ENCODE assay signal across 8 cellular contexts in the genomic region with DNA sequence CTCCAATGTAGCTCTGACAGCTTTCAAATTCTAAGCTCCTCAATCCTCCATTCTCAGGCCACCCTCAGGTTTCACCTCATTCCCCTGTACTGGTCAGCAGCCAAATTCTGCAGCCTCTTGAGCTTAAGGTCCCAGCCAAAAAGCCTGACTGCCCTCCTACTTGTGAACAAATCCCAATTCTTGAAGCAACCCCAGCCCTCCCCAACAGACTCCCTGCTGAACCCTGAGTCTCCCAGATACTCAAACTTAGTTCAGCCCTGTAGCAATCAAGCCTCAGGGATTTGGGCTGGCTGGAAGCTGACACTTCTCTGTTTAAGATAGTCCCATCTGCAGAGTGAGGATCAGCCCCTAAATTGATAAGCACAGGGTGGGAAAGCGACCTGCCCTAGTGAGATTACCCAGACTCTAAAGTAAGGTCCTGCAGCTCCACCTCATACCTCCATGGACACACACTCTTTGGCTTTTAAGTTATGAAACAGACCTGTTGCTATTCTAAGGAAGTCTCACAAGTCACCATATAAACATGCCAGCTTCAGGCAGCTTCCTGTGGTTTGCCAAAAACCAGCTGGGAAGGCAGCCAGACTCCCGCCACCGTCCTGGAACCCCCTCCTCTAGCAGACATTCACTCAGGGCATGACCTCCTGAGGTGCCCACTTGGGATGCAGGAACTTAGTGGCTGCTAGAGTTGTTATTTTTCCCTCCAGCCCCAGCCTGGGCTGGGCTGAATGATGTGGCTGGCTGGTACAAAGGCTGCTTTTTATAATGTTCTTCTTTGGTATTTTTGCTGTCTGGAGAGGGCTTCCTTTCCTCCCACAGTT.
DNase-seq lines count a peak whose midpoint lies in the region; ATAC-seq and TF ChIP-seq lines count a peak whose summit lies in the region.

No MANE protein-coding gene starts in this region.

- H3K9me3 ChIP-seq in BLaER1 (no peaks in the 10 kb centered on the region), SJCRH30 (replicated peaks) (no peaks in the 10 kb centered on the region), esophagus squamous epithelium (no peaks in the 10 kb centered on the region), osteoblast (ENCODE audit: low read depth, low read length) (no peaks in the 10 kb centered on the region)

- WGBS in esophagus squamous epithelium, 2 donors = 0 to 5% methylated on average over 2 to 3 of the region's 3 CpGs

- H3K4me3 ChIP-seq in BLaER1 = no peak overlapping the region
- peak overlapping the region; percentile 3; the same call in 1 of the 2 replicates for H3K4me3 ChIP-seq in SJCRH30
- no peak overlapping the region for H3K4me3 ChIP-seq in esophagus squamous epithelium
- H3K4me3 ChIP-seq in osteoblast (ENCODE audit: insufficient read depth, low read length) = peak overlapping the region; percentile 21

- H3K9ac ChIP-seq in BLaER1 = peak overlapping the region; percentile 32; the same call in 1 of the 2 replicates

- ATAC-seq in GM21423 (IDR thresholded peaks at IDR 0.05; ENCODE audit: unreplicated experiment) (peak; percentile 51), HG02623 (IDR thresholded peaks at IDR 0.05; ENCODE audit: unreplicated experiment) (no peak)

- intact Hi-C loops in esophagus squamous epithelium (cut with DNase I) = no loop called here

- H4K20me1 ChIP-seq in BLaER1 (no peaks in the 10 kb centered on the region), osteoblast (ENCODE audit: insufficient read depth, low read length) (no peaks in the 10 kb centered on the region)

- no peaks in the 10 kb centered on the region for H3K27me3 ChIP-seq in BLaER1
- H3K27me3 ChIP-seq in SJCRH30 = no peaks in the 10 kb centered on the region
- H3K27me3 ChIP-seq in esophagus squamous epithelium = no peaks in the 10 kb centered on the region
- H3K27me3 ChIP-seq in osteoblast (ENCODE audit: insufficient read depth, low read length) = no peaks in the 10 kb centered on the region

- H3K27ac ChIP-seq in BLaER1 (peak overlapping the region; percentile 5; the same call in 1 of the 2 replicates), SJCRH30 (peak overlapping the region; percentile 89), esophagus squamous epithelium (peak overlapping the region; percentile 1 to 74 (median 58)), osteoblast (ENCODE audit: low read depth, low read length) (peak overlapping the region; percentile 80)

- peaks cover 17% of the 10 kb centered on the region for H3K4me1 ChIP-seq in BLaER1
- H3K4me1 ChIP-seq in SJCRH30 = peaks cover 30% of the 10 kb centered on the region
- H3K4me1 ChIP-seq in esophagus squamous epithelium = peaks cover 15 to 37% (median 28%) of the 10 kb centered on the region in 3 donors
- H3K4me1 ChIP-seq in osteoblast (ENCODE audit: insufficient read depth, low read length) = peaks cover 33% of the 10 kb centered on the region

- no peaks in the 10 kb centered on the region for H3K79me2 ChIP-seq in osteoblast (ENCODE audit: insufficient read depth, low read length)

- peak overlapping the region; percentile 20 for H2AFZ ChIP-seq in osteoblast (ENCODE audit: low read length)

- TF ChIP-seq POLR2A in esophagus squamous epithelium (IDR thresholded peaks at IDR 0.05) = no peak

- peak; percentile 84 to 85 for DNase-seq in SJCRH30
- DNase-seq in esophagus squamous epithelium (lab: John Stamatoyannopoulos, UW) = no peak
- DNase-seq in osteoblast (ENCODE audit: insufficient read length, low spot score, missing footprints) = peak; percentile 41
- DNase-seq in NCI-H1092 (lab: John Stamatoyannopoulos, UW) = no peak
- no peak for DNase-seq in iPS-NIHi7 (ENCODE audit: extremely low spot score)

- peak overlapping the region; percentile 72 for H3K4me2 ChIP-seq in BLaER1
- peak overlapping the region; percentile 73 for H3K4me2 ChIP-seq in osteoblast (ENCODE audit: insufficient read depth, low read length)

- H3K36me3 ChIP-seq in BLaER1 (no peaks in the 10 kb centered on the region), SJCRH30 (no peaks in the 10 kb centered on the region), esophagus squamous epithelium (no peaks in the 10 kb centered on the region), osteoblast (ENCODE audit: insufficient read depth, low read length) (no peaks in the 10 kb centered on the region)

- TF ChIP-seq CTCF in esophagus squamous epithelium (IDR thresholded peaks at IDR 0.05) (no peak), osteoblast (IDR thresholded peaks at IDR 0.05; ENCODE audit: extremely low read depth, low read depth, low read length) (no peak)

Comparison
In these comparisons a context has a peak if more than half of its experiments do, and no peak if none do; other contexts are left out.
1. H3K27ac ChIP-seq: peak in every context shown above with its lines; median percentile 89 in SJCRH30; 80 in osteoblast; 58 in esophagus squamous epithelium; 5 in BLaER1.
2. H3K4me3 ChIP-seq: peak in SJCRH30 (single experiment) and osteoblast (single experiment); none in BLaER1 (single experiment) and esophagus squamous epithelium (0 of 4).
3. DNase-seq: peak in SJCRH30 (2 of 2) and osteoblast (single experiment); none in esophagus squamous epithelium (single experiment), NCI-H1092 (single experiment) and iPS-NIHi7 (single experiment).